In genomic region chr2:95359035-95359434, GRCh38 we compare ENCODE assay signal across 14 cellular contexts. TPM values are rescaled to one million over a fixed set of nuclear protein-coding genes. Genes with fewer than 3 reads are reported as not detected.
A peak's percentile ranks its signal among the peaks of the same experiment; 100 is the strongest.
DNase-seq lines count a peak whose midpoint lies in the region; ATAC-seq and TF ChIP-seq lines count a peak whose summit lies in the region.
"Had no signal": no experiment of that assay in that cellular context is flagged by ENCODE, and none has a peak within 500 bp of the region (broad histone marks: within the 10 kb centered on the region; RNA-seq: fewer than 3 reads in every experiment).

No MANE protein-coding gene starts in this region.

- H3F3A ChIP-seq in smooth muscle cell (ENCODE audit: low read depth), result no peaks in the 10 kb centered on the region

- H4K20me1 ChIP-seq in smooth muscle cell (ENCODE audit: low read depth), result no peaks in the 10 kb centered on the region

- no peaks in the 10 kb centered on the region for H3K79me2 ChIP-seq in smooth muscle cell (ENCODE audit: low read depth)

- TF ChIP-seq CTCF in RWPE2 (IDR thresholded peaks at IDR 0.05; ENCODE audit: poor library complexity, severe bottlenecking) (no peak), smooth muscle cell (IDR thresholded peaks at IDR 0.05; ENCODE audit: borderline replicate concordance, insufficient read depth, poor library complexity, severe bottlenecking) (no peak)

- DNase-seq in GM04503 (ENCODE audit: low read depth), result peak; percentile 44
- DNase-seq in RWPE2 (ENCODE audit: low spot score), result no peak
- DNase-seq in fibroblast of gingiva (ENCODE audit: low read depth), result peak; percentile 62
- no peak for DNase-seq in smooth muscle cell (lab: John Stamatoyannopoulos, UW; ENCODE audit: unreplicated experiment)
- DNase-seq: activated naive CD4-positive, alpha-beta T cell; heart right ventricle; KG1; NCI-H1436 treated with DMSO at 0.1 percent for 48 hours had no signal

- H3K9me3 ChIP-seq in RWPE2 (ENCODE audit: severe bottlenecking) (no peaks in the 10 kb centered on the region), smooth muscle cell (replicated peaks; ENCODE audit: low read depth) (no peaks in the 10 kb centered on the region)
- H3K9me3 ChIP-seq: thoracic aorta had no signal

- H3K27ac ChIP-seq in RWPE2 (ENCODE audit: poor library complexity, severe bottlenecking), result no peak overlapping the region
- no peak overlapping the region for H3K27ac ChIP-seq in smooth muscle cell (ENCODE audit: low read depth)
- H3K27ac ChIP-seq: PC-9, thoracic aorta had no signal

- H2AFZ ChIP-seq in smooth muscle cell (ENCODE audit: low read depth), result no peak overlapping the region
- H2AFZ ChIP-seq: PC-9 had no signal

- H3K4me1 ChIP-seq in RWPE2 (ENCODE audit: insufficient read depth, poor library complexity, severe bottlenecking) (no peaks in the 10 kb centered on the region), smooth muscle cell (ENCODE audit: low read depth) (no peaks in the 10 kb centered on the region)

- H3K4me2 ChIP-seq in smooth muscle cell, result peak overlapping the region; percentile 16
- H3K4me2 ChIP-seq: PC-9 had no signal

- H3K27me3 ChIP-seq in RWPE2 (ENCODE audit: insufficient read depth, poor library complexity, severe bottlenecking) (no peaks in the 10 kb centered on the region), smooth muscle cell (ENCODE audit: low read depth) (no peaks in the 10 kb centered on the region)
- H3K27me3 ChIP-seq: heart right ventricle had no signal

- H3K9ac ChIP-seq in smooth muscle cell (ENCODE audit: low read depth), result no peak overlapping the region

- H3K36me3 ChIP-seq in RWPE2 (ENCODE audit: low read depth) (no peaks in the 10 kb centered on the region), smooth muscle cell (ENCODE audit: low read depth) (no peaks in the 10 kb centered on the region)
- H3K36me3 ChIP-seq: heart right ventricle, thoracic aorta had no signal

- whole genome bisulfite sequencing in smooth muscle cell (ENCODE audit: low lambda C conversion rate), result 48% methylated on average over 4 of the region's 4 CpGs

- H3K4me3 ChIP-seq in RWPE2 (ENCODE audit: severe bottlenecking) (no peak overlapping the region), smooth muscle cell (no peak overlapping the region)
- H3K4me3 ChIP-seq: heart right ventricle, PC-9, thoracic aorta had no signal

- ATAC-seq in RWPE2 (ENCODE audit: low read depth) (peak; percentile 25; the same call in 1 of the 3 replicates), HG03097 (IDR thresholded peaks at IDR 0.05; ENCODE audit: low FRiP score, unreplicated experiment) (no peak), HG03520 (IDR thresholded peaks at IDR 0.05; ENCODE audit: unreplicated experiment) (no peak), HG03159 (IDR thresholded peaks at IDR 0.05; ENCODE audit: unreplicated experiment) (no peak)
- ATAC-seq: WTC11 had no signal

RNA-seq across cellular contexts. Expression of gene FAHD2A, which starts 43.5 kb away (rescaled TPM):
- total RNA-seq in smooth muscle cell, result 28.0 and 32.2 TPM in 2 replicates
- 40.3 and 44.6 TPM in 2 replicates for polyA plus RNA-seq in smooth muscle cell

Comparison
In these comparisons a context has a peak if more than half of its experiments do, and no peak if none do; other contexts are left out.
1. DNase-seq: peak in GM04503 (single experiment) and fibroblast of gingiva (single experiment); none in RWPE2 (single experiment) and smooth muscle cell (single experiment).